ENCODE assay signal across 21 cellular contexts in the genomic region with DNA sequence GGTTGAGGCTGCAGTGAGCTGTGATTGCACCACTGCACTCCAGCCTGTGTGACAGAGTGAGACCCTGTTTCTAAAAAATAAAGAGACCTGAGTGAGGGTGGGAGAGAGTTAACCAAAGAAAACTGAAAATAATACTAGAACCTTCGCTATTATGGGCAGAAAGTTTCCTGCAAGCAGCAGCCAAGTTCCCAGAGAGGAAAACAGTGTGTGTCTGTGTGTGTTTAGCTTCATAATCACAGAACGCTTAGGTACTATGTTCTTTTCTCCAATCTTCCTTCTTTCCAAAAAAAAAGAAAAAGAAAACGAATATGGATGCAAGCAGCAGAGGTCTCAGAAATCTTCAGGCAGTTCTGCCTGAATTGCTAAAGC.
A peak's percentile ranks its signal among the peaks of the same experiment; 100 is the strongest.
DNase-seq lines count a peak whose midpoint lies in the region; ATAC-seq and TF ChIP-seq lines count a peak whose summit lies in the region.
"Had no signal": no experiment of that assay in that cellular context is flagged by ENCODE, and none has a peak within 500 bp of the region (broad histone marks: within the 10 kb centered on the region; RNA-seq: fewer than 3 reads in every experiment).

No MANE protein-coding gene starts in this region.

- no peaks in the 10 kb centered on the region for H4K20me1 ChIP-seq in OCI-LY3 (ENCODE audit: insufficient read depth, low read length)

- peaks cover 18% of the 10 kb centered on the region for H3K4me1 ChIP-seq in OCI-LY3 (ENCODE audit: low read length)
- peaks cover 12% of the 10 kb centered on the region for H3K4me1 ChIP-seq in iPS-18a (ENCODE audit: control insufficient read depth, low read depth, low read length)
- H3K4me1 ChIP-seq in mucosa of stomach (ENCODE audit: control insufficient read depth, insufficient read depth, low read length), result peaks cover 15% of the 10 kb centered on the region
- peaks cover 10% of the 10 kb centered on the region for H3K4me1 ChIP-seq in testis

- H3K27ac Mint-ChIP-seq in activated CD8-positive, alpha-beta memory T cell treated with anti-CD3 and anti-CD28 coated beads, Interleukin-2, amount 10 ng/mL, durations not matched to agents 7 days and 5 days, result no peak overlapping the region
- H3K27ac Mint-ChIP-seq: activated naive CD4-positive, alpha-beta T cell treated with anti-CD3 and anti-CD28 coated beads, Interleukin-2, amount 10 ng/mL, durations not matched to agents 7 days and 5 days; immature natural killer cell had no signal

- H3K27me3 ChIP-seq in OCI-LY3 (ENCODE audit: low read depth, low read length), result peaks cover 10% of the 10 kb centered on the region; the same call in 1 of the 2 replicates
- H3K27me3 ChIP-seq in iPS-18a (ENCODE audit: control insufficient read depth, insufficient read depth, low read length), result no peaks in the 10 kb centered on the region
- no peaks in the 10 kb centered on the region for H3K27me3 ChIP-seq in mucosa of stomach (ENCODE audit: control insufficient read depth, insufficient read depth, low read length)
- H3K27me3 ChIP-seq in testis, result no peaks in the 10 kb centered on the region
- H3K27me3 ChIP-seq: cardiac muscle cell, spleen, tibial nerve had no signal

- no peak for TF ChIP-seq POLR2A in testis (IDR thresholded peaks at IDR 0.05)

- H3K36me3 ChIP-seq in OCI-LY3 (replicated peaks; ENCODE audit: low read depth, low read length) (no peaks in the 10 kb centered on the region), iPS-18a (ENCODE audit: control insufficient read depth, low read depth, low read length) (no peaks in the 10 kb centered on the region), mucosa of stomach (ENCODE audit: control insufficient read depth, insufficient read depth, low read length) (no peaks in the 10 kb centered on the region), testis (ENCODE audit: low read depth, missing control alignments) (no peaks in the 10 kb centered on the region)
- H3K36me3 ChIP-seq: cardiac muscle cell, spleen, tibial nerve had no signal

- H3K9me3 Mint-ChIP-seq in activated CD8-positive, alpha-beta memory T cell treated with anti-CD3 and anti-CD28 coated beads, Interleukin-2, amount 10 ng/mL, durations not matched to agents 7 days and 5 days (ENCODE audit: low read depth), result no peaks in the 10 kb centered on the region
- H3K9me3 Mint-ChIP-seq: activated naive CD4-positive, alpha-beta T cell treated with anti-CD3 and anti-CD28 coated beads, Interleukin-2, amount 10 ng/mL, durations not matched to agents 7 days and 5 days; activated T-cell treated with anti-CD3 and anti-CD28 coated beads, Interleukin-2, amount 50 U/mL, for 4 hours; immature natural killer cell; naive thymus-derived CD8-positive, alpha-beta T cell had no signal

- 7 to 18% methylated on average over 3 of the region's 3 CpGs for WGBS in testis, 2 donors

- H3K4me2 ChIP-seq in OCI-LY3 (ENCODE audit: low read length), result peak overlapping the region; percentile 67

- H3K4me1 Mint-ChIP-seq in activated CD8-positive, alpha-beta memory T cell treated with anti-CD3 and anti-CD28 coated beads, Interleukin-2, amount 10 ng/mL, durations not matched to agents 7 days and 5 days, result peaks cover 6% of the 10 kb centered on the region
- H3K4me1 Mint-ChIP-seq: immature natural killer cell had no signal

- H3K4me3 ChIP-seq in OCI-LY3 (ENCODE audit: low read length) (no peak overlapping the region), iPS-18a (ENCODE audit: low read length) (peak overlapping the region; percentile 48), mucosa of stomach (ENCODE audit: low read length) (no peak overlapping the region), testis (no peak overlapping the region)
- H3K4me3 ChIP-seq: cardiac muscle cell had no signal

- intact Hi-C loops in testis (cut with DNase I; ENCODE audit: low total_unique reads) (no loop called here), head of caudate nucleus (cut with DNase I) (no loop called here)

- H3K79me2 ChIP-seq in OCI-LY3 (ENCODE audit: low read length), result no peaks in the 10 kb centered on the region

- no peak overlapping the region; the same call in 1 of the 2 replicates for H2AFZ ChIP-seq in OCI-LY3 (ENCODE audit: low read depth, low read length)

- H3K9ac ChIP-seq in OCI-LY3 (ENCODE audit: low read length) (no peak overlapping the region), iPS-18a (ENCODE audit: low read length) (peak overlapping the region; percentile 46), mucosa of stomach (ENCODE audit: low read length) (peak overlapping the region; percentile 5)

- no peak for ATAC-seq in activated CD8-positive, alpha-beta memory T cell treated with anti-CD3 and anti-CD28 coated beads, Interleukin-2, amount 10 ng/mL, durations not matched to agents 7 days and 5 days
- no peak for ATAC-seq in HG02885 (IDR thresholded peaks at IDR 0.05; ENCODE audit: poor library complexity, unreplicated experiment)
- ATAC-seq: activated T-cell treated with anti-CD3 and anti-CD28 coated beads, Interleukin-2, amount 50 U/mL, for 4 hours; naive thymus-derived CD8-positive, alpha-beta T cell; stimulated activated naive CD8-positive, alpha-beta T cell treated with anti-CD3 and anti-CD28 coated beads, Interleukin-15, Interleukin-2, amounts not matched to agents 100 U/mL and 50 U/mL, for 24 hours had no signal

- no peak overlapping the region for H3K27ac ChIP-seq in OCI-LY3 (ENCODE audit: low read length)
- H3K27ac ChIP-seq in iPS-18a (ENCODE audit: low read length), result no peak overlapping the region
- H3K27ac ChIP-seq in testis, result peak overlapping the region; percentile 1 to 25
- H3K27ac ChIP-seq: cardiac muscle cell, psoas muscle had no signal

- H3K36me3 Mint-ChIP-seq in activated CD8-positive, alpha-beta memory T cell treated with anti-CD3 and anti-CD28 coated beads, Interleukin-2, amount 10 ng/mL, durations not matched to agents 7 days and 5 days, result no peaks in the 10 kb centered on the region
- H3K36me3 Mint-ChIP-seq: activated naive CD4-positive, alpha-beta T cell treated with anti-CD3 and anti-CD28 coated beads, Interleukin-2, amount 10 ng/mL, durations not matched to agents 7 days and 5 days; immature natural killer cell; naive thymus-derived CD8-positive, alpha-beta T cell had no signal

- CTCF ChIA-PET in activated CD8-positive, alpha-beta memory T cell treated with anti-CD3 and anti-CD28 coated beads, Interleukin-2, amount 10 ng/mL, durations not matched to agents 7 days and 5 days (lab: Charles Lee), result interaction anchor here (0.7 to 2.0 kb wide), 15 partner anchors 13 to 484 kb away, joined by 3 to 9 read pairs (median 3); no protein-coding TSS in a partner anchor

- TF ChIP-seq CTCF in OCI-LY3 (IDR thresholded peaks at IDR 0.05; ENCODE audit: low read depth, low read length), result no peak
- TF ChIP-seq CTCF in testis (IDR thresholded peaks at IDR 0.05), result no peak

- DNase-seq in testis (no peak), head of caudate nucleus (no peak), putamen (ENCODE audit: low spot score) (no peak)
- DNase-seq in activated CD8-positive, alpha-beta memory T cell treated with anti-CD3 and anti-CD28 coated beads, Interleukin-2, amount 10 ng/mL, durations not matched to agents 7 days and 5 days, result no peak
- DNase-seq: activated CD4-positive, alpha-beta T cell treated with anti-CD3 and anti-CD28 coated beads for 1 hour; activated CD8-positive, alpha-beta memory T cell treated with anti-CD3 and anti-CD28 coated beads for 24 hours; activated T-cell treated with anti-CD3 and anti-CD28 coated beads, Interleukin-2, amount 50 U/mL, for 4 hours; NCI-H2081 treated with DMSO at 0.1 percent for 48 hours; psoas muscle; SIG-M5; spleen had no signal

- H3K9me3 ChIP-seq in OCI-LY3 (ENCODE audit: insufficient read depth, low read length) (no peaks in the 10 kb centered on the region), iPS-18a (ENCODE audit: control insufficient read depth, low read depth, low read length) (no peaks in the 10 kb centered on the region), mucosa of stomach (ENCODE audit: control insufficient read depth, low read length) (no peaks in the 10 kb centered on the region), testis (no peaks in the 10 kb centered on the region)
- H3K9me3 ChIP-seq: psoas muscle, spleen, tibial nerve had no signal

- H3K4me3 Mint-ChIP-seq in activated CD8-positive, alpha-beta memory T cell treated with anti-CD3 and anti-CD28 coated beads, Interleukin-2, amount 10 ng/mL, durations not matched to agents 7 days and 5 days, result no peak overlapping the region
- H3K4me3 Mint-ChIP-seq: activated naive CD4-positive, alpha-beta T cell treated with anti-CD3 and anti-CD28 coated beads, Interleukin-2, amount 10 ng/mL, durations not matched to agents 7 days and 5 days; activated T-cell treated with anti-CD3 and anti-CD28 coated beads, Interleukin-2, amount 50 U/mL, for 4 hours; immature natural killer cell; naive thymus-derived CD8-positive, alpha-beta T cell had no signal

- H3K27me3 Mint-ChIP-seq in activated CD8-positive, alpha-beta memory T cell treated with anti-CD3 and anti-CD28 coated beads, Interleukin-2, amount 10 ng/mL, durations not matched to agents 7 days and 5 days, result peaks cover 28% of the 10 kb centered on the region

Comparison
In these comparisons a context has a peak if more than half of its experiments do, and no peak if none do; other contexts are left out.
1. H3K27ac ChIP-seq: peak in testis (2 of 2); none in OCI-LY3 (single experiment) and iPS-18a (single experiment).